ENCODE assay signal across 30 cellular contexts in the genomic region with DNA sequence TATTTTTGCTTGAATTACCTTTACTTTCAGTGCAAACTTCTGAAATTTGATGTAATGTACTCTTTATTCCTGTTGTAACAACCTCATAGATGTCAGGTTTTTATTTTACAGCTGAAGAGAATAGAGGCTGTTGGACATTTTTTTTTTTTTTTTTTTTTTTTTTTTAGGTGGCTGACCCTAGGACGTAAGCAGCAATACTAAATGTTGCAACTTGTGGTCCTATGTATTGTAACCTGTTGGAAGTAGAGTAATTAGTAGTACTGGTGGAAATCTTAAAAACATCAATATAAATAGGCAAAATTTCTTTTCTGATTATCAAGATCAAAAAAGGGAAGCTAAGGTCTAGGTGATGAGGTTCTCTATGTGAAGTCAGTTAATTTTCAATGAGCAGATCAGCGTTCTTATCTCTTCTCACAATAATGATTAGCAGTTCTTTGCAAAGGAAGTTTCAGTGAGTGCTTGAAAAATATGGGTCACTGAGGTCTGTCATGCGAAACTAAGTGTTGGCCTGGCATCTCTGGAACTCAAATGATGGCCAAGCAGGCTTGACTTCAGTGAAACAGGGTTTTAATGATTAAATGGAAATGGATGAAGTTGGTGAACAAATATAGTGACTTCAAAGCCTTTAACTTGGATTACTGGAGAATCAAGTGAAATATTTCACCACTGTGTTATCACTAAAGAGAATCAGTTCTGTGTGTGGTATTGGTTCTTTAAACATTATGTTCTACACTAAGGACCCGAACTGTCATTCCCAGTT. TPM values are rescaled to one million over a fixed set of nuclear protein-coding genes. Genes with fewer than 3 reads are reported as not detected.
DNase-seq lines count a peak whose midpoint lies in the region; ATAC-seq, FAIRE-seq and TF ChIP-seq lines count a peak whose summit lies in the region.
"Had no signal": no experiment of that assay in that cellular context is flagged by ENCODE, and none has a peak within 500 bp of the region (broad histone marks: within the 10 kb centered on the region; RNA-seq: fewer than 3 reads in every experiment).

No MANE protein-coding gene starts in this region.

- no peak for TF ChIP-seq CTCF in MCF 10A (IDR thresholded peaks at IDR 0.05; ENCODE audit: unreplicated experiment)
- TF ChIP-seq CTCF in breast epithelium (IDR thresholded peaks at IDR 0.05), result no peak
- TF ChIP-seq CTCF in chondrocyte (IDR thresholded peaks at IDR 0.05), result no peak
- TF ChIP-seq CTCF in HepG2 (CRISPR knock-in tag; IDR thresholded peaks at IDR 0.05), result no peak

- POLR2A ChIA-PET in MCF 10A (lab: Yijun Ruan, JAX) (interaction anchor here (1.2 kb wide), 1 partner anchor 42 kb away, joined by 3 read pairs; no protein-coding TSS in a partner anchor), HepG2 (lab: Yijun Ruan, JAX) (no interaction called here)
- POLR2A ChIA-PET in activated CD4-positive, alpha-beta memory T cell treated with anti-CD3 and anti-CD28 coated beads, Interleukin-2, amount 10 ng/mL, durations not matched to agents 7 days and 5 days (lab: Charles Lee), result no interaction called here

- H3K4me1 Mint-ChIP-seq in MCF 10A (ENCODE audit: insufficient read depth, unreplicated experiment) (peaks cover 38% of the 10 kb centered on the region), chondrocyte (ENCODE audit: low read depth) (peaks cover 47% of the 10 kb centered on the region)
- H3K4me1 Mint-ChIP-seq in activated CD4-positive, alpha-beta memory T cell treated with anti-CD3 and anti-CD28 coated beads, Interleukin-2, amount 10 ng/mL, durations not matched to agents 7 days and 5 days, result no peaks in the 10 kb centered on the region
- H3K4me1 Mint-ChIP-seq: activated naive CD8-positive, alpha-beta T cell treated with anti-CD3 and anti-CD28 coated beads, Interleukin-2, amount 50 U/mL, for 24 hours; memory B cell had no signal

- 34% methylated on average over 4 of the region's 4 CpGs for WGBS in HepG2 (ENCODE audit: low lambda C conversion rate)

- H3K4me3 Mint-ChIP-seq in MCF 10A (ENCODE audit: unreplicated experiment), result no peak overlapping the region
- H3K4me3 Mint-ChIP-seq in chondrocyte (ENCODE audit: unreplicated experiment), result no peak overlapping the region
- no peak overlapping the region for H3K4me3 Mint-ChIP-seq in activated CD4-positive, alpha-beta memory T cell treated with anti-CD3 and anti-CD28 coated beads, Interleukin-2, amount 10 ng/mL, durations not matched to agents 7 days and 5 days
- H3K4me3 Mint-ChIP-seq: activated naive CD8-positive, alpha-beta T cell treated with anti-CD3 and anti-CD28 coated beads, Interleukin-2, amount 50 U/mL, for 24 hours; activated T-cell treated with anti-CD3 and anti-CD28 coated beads, Interleukin-2, amount 50 U/mL, for 4 hours; CD8-positive, alpha-beta T cell; memory B cell had no signal

- no peaks in the 10 kb centered on the region for H4K20me1 ChIP-seq in HepG2 (ENCODE audit: insufficient read depth, low read length)

- H3K9me3 ChIP-seq in breast epithelium, result peaks cover 12 to 18% of the 10 kb centered on the region in 2 donors
- peaks cover 13% of the 10 kb centered on the region; the same call in 1 of the 2 replicates for H3K9me3 ChIP-seq in HepG2 (ENCODE audit: low read length)

- ATAC-seq in HepG2, result no peak
- ATAC-seq: activated naive CD8-positive, alpha-beta T cell treated with anti-CD3 and anti-CD28 coated beads, Interleukin-2, amount 50 U/mL, for 24 hours; activated T-cell treated with anti-CD3 and anti-CD28 coated beads, Interleukin-2, amount 50 U/mL, for 4 hours; CD8-positive, alpha-beta T cell; left cardiac atrium had no signal

- TF ChIP-seq RAD21 in HepG2 (CRISPR knock-in tag; IDR thresholded peaks at IDR 0.05), result no peak

- no peaks in the 10 kb centered on the region for H3K79me2 ChIP-seq in HepG2 (ENCODE audit: insufficient read depth, low read length)

- H3K27ac Mint-ChIP-seq in MCF 10A (ENCODE audit: low read depth, unreplicated experiment) (peak overlapping the region; percentile 2), chondrocyte (ENCODE audit: unreplicated experiment) (peak overlapping the region; percentile 59)
- no peak overlapping the region for H3K27ac Mint-ChIP-seq in activated CD4-positive, alpha-beta memory T cell treated with anti-CD3 and anti-CD28 coated beads, Interleukin-2, amount 10 ng/mL, durations not matched to agents 7 days and 5 days
- H3K27ac Mint-ChIP-seq: activated naive CD8-positive, alpha-beta T cell treated with anti-CD3 and anti-CD28 coated beads, Interleukin-2, amount 50 U/mL, for 24 hours; CD8-positive, alpha-beta T cell; memory B cell; progenitor cell of endocrine pancreas had no signal

- H3K27ac ChIP-seq in breast epithelium (no peak overlapping the region), HepG2 (ENCODE audit: extremely low read length, insufficient read depth, low read length) (no peak overlapping the region)
- H3K27ac ChIP-seq: suprapubic skin, WERI-Rb-1 had no signal

- H3K4me3 ChIP-seq in breast epithelium (no peak overlapping the region), HepG2 (replicated peaks in 1 of 3; ENCODE audit: insufficient read depth in 1 of 3, low read depth in 2 of 3, low read length in 3 of 3) (peak overlapping the region in 2 of 3 experiments; percentile 10 to 19; a peak in 2 of 6 replicates)
- H3K4me3 ChIP-seq: suprapubic skin had no signal

- in situ Hi-C loops in HepG2 (cut with HindIII; ENCODE audit: extremely low pct_ligation_motif_present, low pct_unique_long_range_greater_than_20kb), result no loop called here

- H3K27me3 ChIP-seq in breast epithelium (no peaks in the 10 kb centered on the region), HepG2 (ENCODE audit: control insufficient read depth in 1 of 2, insufficient read depth in 2 of 2, low read length in 2 of 2) (no peaks in the 10 kb centered on the region)
- H3K27me3 ChIP-seq: suprapubic skin had no signal

- H2AFZ ChIP-seq in HepG2 (ENCODE audit: low read length), result no peak overlapping the region

- H3K4me1 ChIP-seq in breast epithelium, result no peaks in the 10 kb centered on the region
- H3K4me1 ChIP-seq in HepG2 (ENCODE audit: insufficient read depth, low read length), result peaks cover 45% of the 10 kb centered on the region
- H3K4me1 ChIP-seq: suprapubic skin had no signal

- no peak for DNase-seq in MCF 10A (ENCODE audit: unreplicated experiment)
- no peak for DNase-seq in breast epithelium (ENCODE audit: low spot score in 2 of 2)
- DNase-seq in chondrocyte (ENCODE audit: low spot score), result no peak
- DNase-seq in HepG2 (ENCODE audit: low spot score), result peak; percentile 81
- DNase-seq in activated CD4-positive, alpha-beta memory T cell treated with anti-CD3 and anti-CD28 coated beads, Interleukin-2, amount 10 ng/mL, durations not matched to agents 7 days and 5 days, result no peak
- no peak for DNase-seq in erythroblast (lab: John Stamatoyannopoulos, UW)
- no peak for DNase-seq in stimulated activated CD4-positive, alpha-beta T cell treated with anti-CD3 and anti-CD28 coated beads, Interleukin-15, amount 100 ng/mL, for 24 hours
- DNase-seq in NCI-H446 (lab: John Stamatoyannopoulos, UW), result no peak
- DNase-seq: activated CD4-positive, alpha-beta T cell treated with anti-CD3 and anti-CD28 coated beads for 48 hours; activated naive CD8-positive, alpha-beta T cell treated with anti-CD3 and anti-CD28 coated beads, Interleukin-2, amount 50 U/mL, for 24 hours; activated T-cell treated with anti-CD3 and anti-CD28 coated beads, Interleukin-2, amount 50 U/mL, for 4 hours; AML-193; CD8-positive, alpha-beta T cell; effector CD4-positive, alpha-beta T cell; GDM1; head of caudate nucleus; left cardiac atrium; NCI-H1048; NCI-H1694; NCI-H524 treated with DMSO at 0.1 percent for 48 hours; NK-92 treated with Interleukin-12 subunit alpha and Interleukin-12 subunit beta, amount 100 ng/mL, for 24 hours; PC-3; SHP77; stimulated activated naive CD4-positive, alpha-beta T cell; SW 1271; T1000; WERI-Rb-1 had no signal

- intact Hi-C loops in MCF 10A (cut with micrococcal nuclease), result no loop called here
- intact Hi-C loops in breast epithelium (cut with DNase I; ENCODE audit: low total_unique reads), result no loop called here
- intact Hi-C loops in HepG2 (cut with micrococcal nuclease; ENCODE audit: unreplicated experiment), result no loop called here

- H3K36me3 Mint-ChIP-seq in MCF 10A (ENCODE audit: insufficient read depth, unreplicated experiment), result no peaks in the 10 kb centered on the region
- peaks cover 6% of the 10 kb centered on the region for H3K36me3 Mint-ChIP-seq in chondrocyte (ENCODE audit: low read depth)
- H3K36me3 Mint-ChIP-seq in activated CD4-positive, alpha-beta memory T cell treated with anti-CD3 and anti-CD28 coated beads, Interleukin-2, amount 10 ng/mL, durations not matched to agents 7 days and 5 days (ENCODE audit: low read depth), result no peaks in the 10 kb centered on the region
- H3K36me3 Mint-ChIP-seq: CD8-positive, alpha-beta T cell; memory B cell had no signal

- H3K9ac ChIP-seq in HepG2 (ENCODE audit: insufficient read depth, low read depth, low read length), result no peak overlapping the region

- peaks cover 10% of the 10 kb centered on the region for H3K9me3 Mint-ChIP-seq in MCF 10A (ENCODE audit: unreplicated experiment)
- peaks cover 28% of the 10 kb centered on the region for H3K9me3 Mint-ChIP-seq in chondrocyte (ENCODE audit: low read depth)
- no peaks in the 10 kb centered on the region for H3K9me3 Mint-ChIP-seq in activated CD4-positive, alpha-beta memory T cell treated with anti-CD3 and anti-CD28 coated beads, Interleukin-2, amount 10 ng/mL, durations not matched to agents 7 days and 5 days

- FAIRE-seq in HepG2 (lab: Jason Lieb, UNC), result no peak

- H3K27me3 Mint-ChIP-seq in MCF 10A (ENCODE audit: insufficient read depth, unreplicated experiment) (no peaks in the 10 kb centered on the region), chondrocyte (ENCODE audit: low read depth) (no peaks in the 10 kb centered on the region)
- no peaks in the 10 kb centered on the region for H3K27me3 Mint-ChIP-seq in activated CD4-positive, alpha-beta memory T cell treated with anti-CD3 and anti-CD28 coated beads, Interleukin-2, amount 10 ng/mL, durations not matched to agents 7 days and 5 days
- H3K27me3 Mint-ChIP-seq: memory B cell had no signal

- TF ChIP-seq POLR2A in breast epithelium (IDR thresholded peaks at IDR 0.05), result no peak
- TF ChIP-seq POLR2A in HepG2 (IDR thresholded peaks at IDR 0.05; ENCODE audit: insufficient read depth in 1 of 2, low read depth in 2 of 2, low read length in 2 of 2), result no peak
- no peak for TF ChIP-seq POLR2A in erythroblast (IDR thresholded peaks at IDR 0.05; ENCODE audit: low read length)

- CTCF ChIA-PET in MCF 10A (lab: Yijun Ruan, JAX) (interaction anchor here (0.6 kb wide), 1 partner anchor 601 kb away, joined by 3 read pairs; no protein-coding TSS in a partner anchor), HepG2 (lab: Yijun Ruan, JAX; ENCODE audit: low intra/inter-chr PET ratio, low total read pairs) (no interaction called here)
- CTCF ChIA-PET in activated CD4-positive, alpha-beta memory T cell treated with anti-CD3 and anti-CD28 coated beads, Interleukin-2, amount 10 ng/mL, durations not matched to agents 7 days and 5 days (lab: Charles Lee), result no interaction called here

- TF ChIP-seq EP300 in HepG2 (IDR thresholded peaks at IDR 0.05; ENCODE audit: low read depth in 2 of 2, low read length in 2 of 2), result no peak
- TF ChIP-seq EP300 in HepG2 (CRISPR knock-in tag; IDR thresholded peaks at IDR 0.05; ENCODE audit: borderline replicate concordance), result no peak

- H3K36me3 ChIP-seq in breast epithelium (no peaks in the 10 kb centered on the region), HepG2 (replicated peaks in 1 of 2; ENCODE audit: control insufficient read depth in 1 of 2, insufficient read depth in 2 of 2, low read length in 2 of 2) (no peaks in the 10 kb centered on the region)
- H3K36me3 ChIP-seq: suprapubic skin, WERI-Rb-1 had no signal

- H3K4me2 ChIP-seq in HepG2 (ENCODE audit: low read depth, low read length), result peak overlapping the region; percentile 60

- BruUV-seq in MCF 10A (replicated peaks; lab: Mats Ljungman, UMichigan), result no TSS peak
- BruUV-seq in HepG2 (replicated peaks; lab: Mats Ljungman, UMichigan), result no TSS peak

RNA-seq across cellular contexts. Expression of gene BICC1, which starts 42.7 kb away (rescaled TPM):
- total RNA-seq in MCF 10A (2022) (7.9 and 15.6 TPM in 2 replicates), breast epithelium (10 to 100 TPM; 24.3 to 35.5 (median 26.2) TPM), chondrocyte (32.2 to 51.1 TPM (median 32.4 TPM) in 3 replicates), HepG2 (2016; rRNA removed; fragmentation: Illumina TruSeq; extraction: Trizol) (0.15 and 0.18 TPM in 2 replicates)
- total RNA-seq in HepG2 (2016; cell fraction: cytosol; rRNA removed; fragmentation: Illumina TruSeq; extraction: Trizol; ENCODE audit: low read depth), result not detected in 2 replicates
- total RNA-seq in HepG2 (2016; cell fraction: insoluble cytoplasmic fraction; rRNA removed; fragmentation: Illumina TruSeq; extraction: Trizol), result 0.16 and 0.28 TPM in 2 replicates
- total RNA-seq in HepG2 (2016; cell fraction: membrane; rRNA removed; fragmentation: Illumina TruSeq; extraction: Trizol), result 0.03 and 0.06 TPM in 2 replicates
- total RNA-seq in HepG2 (2016; cell fraction: nucleus; rRNA removed; fragmentation: Illumina TruSeq; extraction: Trizol), result 0.13 and 0.40 TPM in 2 replicates
- polyA plus RNA-seq in HepG2 (2011; rRNA removed), result 1.3 and 1.5 TPM in 2 replicates
- polyA plus RNA-seq in HepG2 (2011; cell fraction: cytosol; rRNA removed), result 0.98 and 1.2 TPM in 2 replicates
- polyA plus RNA-seq in HepG2 (2011; cell fraction: nucleus; rRNA removed), result 1.0 and 1.8 TPM in 2 replicates
- polyA plus RNA-seq in HepG2 (2012), result 2.1 and 4.0 TPM in 2 replicates
- not detected in 2 replicates for polyA plus RNA-seq in HepG2 (2016; cell fraction: cytosol; fragmentation: Illumina TruSeq; extraction: Trizol; ENCODE audit: low read depth)
- polyA plus RNA-seq in HepG2 (2016; cell fraction: insoluble cytoplasmic fraction; fragmentation: Illumina TruSeq; extraction: Trizol; ENCODE audit: low read depth), result 0.14 and 0.22 TPM in 2 replicates
- polyA plus RNA-seq in HepG2 (2016; cell fraction: membrane; fragmentation: Illumina TruSeq; extraction: Trizol; ENCODE audit: low read depth), result 0.05 and 0.06 TPM in 2 replicates
- polyA plus RNA-seq in HepG2 (2016; cell fraction: nucleus; fragmentation: Illumina TruSeq; extraction: Trizol; ENCODE audit: insufficient read depth, low read depth), result 0.11 TPM in 2 replicates
- 8.3 and 12.6 TPM in 2 replicates for polyA minus RNA-seq in HepG2 (2011; rRNA and poly(A)+ RNA removed; ENCODE audit: low replicate concordance)
- polyA minus RNA-seq in HepG2 (2011; cell fraction: cytosol; rRNA and poly(A)+ RNA removed), result 4.4 and 6.9 TPM in 2 replicates
- polyA minus RNA-seq in HepG2 (2011; cell fraction: nucleus; rRNA and poly(A)+ RNA removed), result 10.0 and 10.9 TPM in 2 replicates
- under 1 TPM; 0.08 TPM for total RNA-seq in activated CD4-positive, alpha-beta memory T cell treated with anti-CD3 and anti-CD28 coated beads, Interleukin-2, amount 10 ng/mL, durations not matched to agents 7 days and 5 days
- total RNA-seq: activated T-cell treated with anti-CD3 and anti-CD28 coated beads, Interleukin-2, amount 50 U/mL, for 4 hours; CD8-positive, alpha-beta T cell had no signal

Comparison
In these comparisons a context has a peak if more than half of its experiments do, and no peak if none do; other contexts are left out.
1. H3K4me3 ChIP-seq: peak in HepG2 (2 of 3); none in breast epithelium (0 of 3).